8 cellular contexts compared by ENCODE assay signal in genomic region chr1:171801395-171801990, GRCh38. TPM values are rescaled to one million over a fixed set of nuclear protein-coding genes. Genes with fewer than 3 reads are reported as not detected.
DNase-seq lines count a peak whose midpoint lies in the region; ATAC-seq and TF ChIP-seq lines count a peak whose summit lies in the region.

No MANE protein-coding gene starts in this region.

- no peak for TF ChIP-seq POLR2A in testis (IDR thresholded peaks at IDR 0.05)

- 27 to 28% methylated on average over 3 of the region's 3 CpGs for WGBS in testis, 2 donors

- in situ Hi-C loops in astrocyte of the cerebellum (cut with HindIII; ENCODE audit: low sequenced_read_pairs): loop anchor here (5.0 kb wide), 1 partner anchor 181 kb away; no protein-coding TSS in a partner anchor

- DNase-seq in AG09319 (ENCODE audit: extremely low read depth, low read depth) (no peak), GM19238 (ENCODE audit: insufficient read length, low spot score) (peak; percentile 17), NCI-H2227 (lab: John Stamatoyannopoulos, UW; ENCODE audit: unreplicated experiment) (peak; percentile 72), astrocyte of the cerebellum (ENCODE audit: low read depth) (peak; percentile 40), iPS-NIHi7 (ENCODE audit: extremely low spot score) (peak; percentile 77), testis (no peak)
- no peak for DNase-seq in activated CD4-positive, alpha-beta memory T cell treated with anti-CD3 and anti-CD28 coated beads for 36 hours

- H3K9me3 ChIP-seq in testis: no peaks in the 10 kb centered on the region

- CTCF ChIA-PET in activated CD4-positive, alpha-beta memory T cell treated with anti-CD3 and anti-CD28 coated beads for 36 hours (lab: Charles Lee): interaction anchor here (0.6 to 8.5 kb wide), 30 partner anchors 8 to 604 kb away, joined by 3 to 238 read pairs (median 4); partner anchors contain the start of gene DNM3

- no peak for ATAC-seq in GM21825 (IDR thresholded peaks at IDR 0.05; ENCODE audit: unreplicated experiment)

- no peaks in the 10 kb centered on the region for H3K36me3 ChIP-seq in testis (ENCODE audit: low read depth, missing control alignments)

- H3K4me3 Mint-ChIP-seq in activated CD4-positive, alpha-beta memory T cell treated with anti-CD3 and anti-CD28 coated beads for 36 hours: no peak overlapping the region

- POLR2A ChIA-PET in activated CD4-positive, alpha-beta memory T cell treated with anti-CD3 and anti-CD28 coated beads for 36 hours (lab: Charles Lee): interaction anchor here (0.7 to 1.4 kb wide), 4 partner anchors 16 to 85 kb away, joined by 3 read pairs; partner anchors contain the start of gene DNM3

- no peak overlapping the region for H3K4me3 ChIP-seq in astrocyte of the cerebellum (ENCODE audit: low read depth, low read length)
- H3K4me3 ChIP-seq in testis: no peak overlapping the region

- intact Hi-C loops in testis (cut with DNase I; ENCODE audit: low total_unique reads): loop anchor here (5.0 kb wide), 1 partner anchor 181 kb away; no protein-coding TSS in a partner anchor
- intact Hi-C loops in activated CD4-positive, alpha-beta memory T cell treated with anti-CD3 and anti-CD28 coated beads for 36 hours (cut with micrococcal nuclease): loop anchor here (1.0 to 5.0 kb wide), 3 partner anchors 15 to 184 kb away; partner anchors contain the start of gene DNM3

- H3K4me1 ChIP-seq in testis: peaks cover 26% of the 10 kb centered on the region

- no peaks in the 10 kb centered on the region for H3K9me3 Mint-ChIP-seq in activated CD4-positive, alpha-beta memory T cell treated with anti-CD3 and anti-CD28 coated beads for 36 hours

- no peak overlapping the region for H3K27ac Mint-ChIP-seq in activated CD4-positive, alpha-beta memory T cell treated with anti-CD3 and anti-CD28 coated beads for 36 hours

- peak overlapping the region in 1 of 2 donors; percentile 33 for H3K27ac ChIP-seq in testis

- TF ChIP-seq CTCF in AG09319 (IDR thresholded peaks at IDR 0.05; ENCODE audit: low read depth, low read length) (peak; percentile 82), astrocyte of the cerebellum (IDR thresholded peaks at IDR 0.05; ENCODE audit: low read depth, low read length, missing control alignments) (peak; percentile 82), testis (IDR thresholded peaks at IDR 0.05) (peak; percentile 4 to 76 (median 70))

- H3K36me3 Mint-ChIP-seq in activated CD4-positive, alpha-beta memory T cell treated with anti-CD3 and anti-CD28 coated beads for 36 hours: peaks cover 7% of the 10 kb centered on the region

- H3K4me1 Mint-ChIP-seq in activated CD4-positive, alpha-beta memory T cell treated with anti-CD3 and anti-CD28 coated beads for 36 hours (ENCODE audit: low read depth): peaks cover 3% of the 10 kb centered on the region

- no peaks in the 10 kb centered on the region for H3K27me3 ChIP-seq in testis

- H3K27me3 Mint-ChIP-seq in activated CD4-positive, alpha-beta memory T cell treated with anti-CD3 and anti-CD28 coated beads for 36 hours: no peaks in the 10 kb centered on the region

RNA-seq across cellular contexts. Expression of gene METTL13, which starts 20.0 kb away (rescaled TPM):
- 10 to 100 TPM; 47.5 to 50.3 TPM for total RNA-seq in testis
- 47.2 TPM for polyA plus RNA-seq in testis (ENCODE audit: insufficient read depth, low read depth, low replicate concordance)
- 10 to 100 TPM; 45.6 to 49.8 TPM for total RNA-seq in activated CD4-positive, alpha-beta memory T cell treated with anti-CD3 and anti-CD28 coated beads for 36 hours

RNA-seq across cellular contexts. Expression of gene DNM3, which starts 39.8 kb away (rescaled TPM):
- total RNA-seq in testis: 10 to 100 TPM in 1 of 2 donors, 1 to 10 TPM in 1; 8.4 to 10.2 TPM
- polyA plus RNA-seq in testis (ENCODE audit: insufficient read depth, low read depth, low replicate concordance): 4.9 TPM
- total RNA-seq in activated CD4-positive, alpha-beta memory T cell treated with anti-CD3 and anti-CD28 coated beads for 36 hours: 1 to 10 TPM in 1 of 2 experiments, under 1 TPM in 1; 0.93 to 1.2 TPM

RNA-seq across cellular contexts. Expression of gene VAMP4, which starts 59.6 kb away (rescaled TPM):
- total RNA-seq in testis: 10 to 100 TPM; 22.6 to 23.7 TPM
- 28.6 TPM for polyA plus RNA-seq in testis (ENCODE audit: insufficient read depth, low read depth, low replicate concordance)
- 10 to 100 TPM; 13.2 to 14.2 TPM for total RNA-seq in activated CD4-positive, alpha-beta memory T cell treated with anti-CD3 and anti-CD28 coated beads for 36 hours

Comparison
In these comparisons a context has a peak if more than half of its experiments do, and no peak if none do; other contexts are left out.
1. DNase-seq: peak in GM19238 (single experiment), NCI-H2227 (single experiment), astrocyte of the cerebellum (single experiment) and iPS-NIHi7 (single experiment); none in AG09319 (single experiment), testis (single experiment) and activated CD4-positive, alpha-beta memory T cell treated with anti-CD3 and anti-CD28 coated beads for 36 hours (single experiment).
2. RNA of gene DNM3, which starts 39.8 kb away (total RNA-seq): 8.4 to 10.2 TPM in testis; 0.93 to 1.2 TPM in activated CD4-positive, alpha-beta memory T cell treated with anti-CD3 and anti-CD28 coated beads for 36 hours; every median in the first group is over 4 times any median in the second.
3. Peak in every context shown above with its lines, with median percentiles within 50 percentile points of each other: CTCF ChIP-seq.